In genomic region chr16:55540221-55540620, GRCh38 we compare ENCODE assay signal across 32 cellular contexts. TPM values are rescaled to one million over a fixed set of nuclear protein-coding genes. Genes with fewer than 3 reads are reported as not detected.
"Had no signal": no experiment of that assay in that cellular context is flagged by ENCODE, and none has a peak within 500 bp of the region (broad histone marks: within the 10 kb centered on the region; RNA-seq: fewer than 3 reads in every experiment).

No MANE protein-coding gene starts in this region.

- H3K36me3 ChIP-seq: SJSA1 had no signal

- DNase-seq: activated B cell treated with CpG ODN at 0.5 μM for 24 hours; activated CD4-positive, alpha-beta memory T cell treated with anti-CD3 and anti-CD28 coated beads, Interleukin-2, amount 10 ng/mL, durations not matched to agents 7 days and 5 days; activated CD4-positive, alpha-beta T cell treated with anti-CD3 and anti-CD28 coated beads for 4 hours; activated CD4-positive, alpha-beta T cell treated with anti-CD3 and anti-CD28 coated beads, Interleukin-2, amount 50 U/mL, for 1 hour; activated CD4-positive, CD25-positive, alpha-beta regulatory T cell treated with anti-CD3 and anti-CD28 coated beads, Interleukin-2, amount 50 U/mL, for 72 hours; activated CD8-positive, alpha-beta memory T cell treated with anti-CD3 and anti-CD28 coated beads for 24 hours; activated CD8-positive, alpha-beta memory T cell treated with anti-CD3 and anti-CD28 coated beads, Interleukin-2, amount 10 ng/mL, durations not matched to agents 7 days and 5 days; activated CD8-positive, alpha-beta memory T cell treated with anti-CD3 and anti-CD28 coated beads, Interleukin-2, amount 50 U/mL, for 48 hours; activated effector memory CD4-positive, alpha-beta T cell treated with Interleukin-2 at 50 U/mL for 16 hours; activated naive CD4-positive, alpha-beta T cell treated with anti-CD3 and anti-CD28 coated beads, Interleukin-2, amount 10 ng/mL, durations not matched to agents 7 days and 5 days; activated naive CD8-positive, alpha-beta T cell treated with anti-CD3 and anti-CD28 coated beads, Interleukin-2, amount 50 U/mL, for 24 hours; activated T-cell treated with anti-CD3 and anti-CD28 coated beads, Interleukin-2, amount 50 U/mL, for 48 hours; anterior cingulate cortex; central memory CD4-positive, alpha-beta T cell; NCI-H1105; NCI-H1417 treated with DMSO at 0.1 percent for 48 hours; NCI-H187 treated with DMSO at 0.1 percent for 48 hours; NCI-H2081; NCI-H2171 treated with DMSO at 0.1 percent for 48 hours; NCI-H2227 treated with DMSO at 0.1 percent for 48 hours; NCI-H446; NCI-H510A treated with DMSO at 0.1 percent for 48 hours; RPMI8226; SHP77 treated with DMSO at 0.1 percent for 48 hours; T-cell; T-helper 17 cell; T-helper 9 cell had no signal

- H3K27ac ChIP-seq: SJSA1, VCaP had no signal

- H3K27me3 ChIP-seq: SJSA1 had no signal

- ATAC-seq: activated CD8-positive, alpha-beta memory T cell treated with anti-CD3 and anti-CD28 coated beads, Interleukin-2, amount 10 ng/mL, durations not matched to agents 7 days and 5 days; activated naive CD8-positive, alpha-beta T cell treated with anti-CD3 and anti-CD28 coated beads, Interleukin-2, amount 50 U/mL, for 24 hours; K562; Panc1; SK-N-SH treated with all-trans-retinoic acid at 6 μM for 48 hours; T-cell; T-helper 17 cell had no signal

- H3K4me3 ChIP-seq: K562, SJSA1 had no signal

- FAIRE-seq: K562 had no signal

- H3K9me3 ChIP-seq: SJSA1 had no signal

RNA-seq across cellular contexts. Expression of gene CAPNS2, which starts 26.3 kb away (rescaled TPM):
- total RNA-seq: activated B cell treated with CpG ODN at 0.5 μM for 24 hours; activated CD4-positive, alpha-beta memory T cell treated with anti-CD3 and anti-CD28 coated beads, Interleukin-2, amount 10 ng/mL, durations not matched to agents 7 days and 5 days; activated CD8-positive, alpha-beta memory T cell treated with anti-CD3 and anti-CD28 coated beads, Interleukin-2, amount 10 ng/mL, durations not matched to agents 7 days and 5 days; SJSA1; T-cell; T-helper 17 cell had no signal
